ENCODE assay signal across 14 cellular contexts in genomic region chr5:74017112-74017511, GRCh38.
A peak's percentile ranks its signal among the peaks of the same experiment; 100 is the strongest.
DNase-seq lines count a peak whose midpoint lies in the region; ATAC-seq and TF ChIP-seq lines count a peak whose summit lies in the region.
"Had no signal": no experiment of that assay in that cellular context is flagged by ENCODE, and none has a peak within 500 bp of the region (broad histone marks: within the 10 kb centered on the region; RNA-seq: fewer than 3 reads in every experiment).

No MANE protein-coding gene starts in this region.

- no peak overlapping the region for H3K4me3 ChIP-seq in endodermal cell (ENCODE audit: low read length)
- H3K4me3 ChIP-seq in naive thymus-derived CD4-positive, alpha-beta T cell (ENCODE audit: low read length), result no peak overlapping the region
- H3K4me3 ChIP-seq: lung had no signal

- H3K4me1 ChIP-seq in endodermal cell (ENCODE audit: control insufficient read depth, insufficient read depth, low read length), result no peaks in the 10 kb centered on the region
- no peaks in the 10 kb centered on the region for H3K4me1 ChIP-seq in naive thymus-derived CD4-positive, alpha-beta T cell (ENCODE audit: control insufficient read depth in 2 of 2, insufficient read depth in 2 of 2, low read length in 2 of 2)

- H3K27me3 Mint-ChIP-seq in endodermal cell (ENCODE audit: insufficient read depth), result no peaks in the 10 kb centered on the region
- no peaks in the 10 kb centered on the region for H3K27me3 Mint-ChIP-seq in activated CD8-positive, alpha-beta T cell treated with anti-CD3 and anti-CD28 coated beads, Interleukin-2, amount 10 ng/mL, durations not matched to agents 7 days and 5 days (ENCODE audit: low read depth)
- H3K27me3 Mint-ChIP-seq in naive thymus-derived CD4-positive, alpha-beta T cell, result peaks cover 2 to 33% (median 21%) of the 10 kb centered on the region in 5 donors

- intact Hi-C loops in naive thymus-derived CD4-positive, alpha-beta T cell (cut with micrococcal nuclease), result no loop called here

- TF ChIP-seq CTCF in endodermal cell (conservative IDR thresholded peaks at IDR 0.05), result no peak

- H3K36me3 Mint-ChIP-seq in endodermal cell (ENCODE audit: low read depth), result no peaks in the 10 kb centered on the region
- H3K36me3 Mint-ChIP-seq in activated CD8-positive, alpha-beta T cell treated with anti-CD3 and anti-CD28 coated beads, Interleukin-2, amount 10 ng/mL, durations not matched to agents 7 days and 5 days (ENCODE audit: low read depth), result no peaks in the 10 kb centered on the region
- no peaks in the 10 kb centered on the region for H3K36me3 Mint-ChIP-seq in naive thymus-derived CD4-positive, alpha-beta T cell
- H3K36me3 Mint-ChIP-seq: CD8-positive, alpha-beta memory T cell had no signal

- no peaks in the 10 kb centered on the region for H3K9me3 Mint-ChIP-seq in endodermal cell
- H3K9me3 Mint-ChIP-seq in activated CD8-positive, alpha-beta T cell treated with anti-CD3 and anti-CD28 coated beads, Interleukin-2, amount 10 ng/mL, durations not matched to agents 7 days and 5 days (ENCODE audit: insufficient read depth), result no peaks in the 10 kb centered on the region
- H3K9me3 Mint-ChIP-seq in naive thymus-derived CD4-positive, alpha-beta T cell, result peaks cover 0 to 4% (median 0%) of the 10 kb centered on the region in 11 donors
- H3K9me3 Mint-ChIP-seq: activated naive CD8-positive, alpha-beta T cell treated with anti-CD3 and anti-CD28 coated beads, Interleukin-2, amount 50 U/mL, for 24 hours; activated T-cell treated with anti-CD3 and anti-CD28 coated beads, Interleukin-2, amount 50 U/mL, for 4 hours; CD8-positive, alpha-beta memory T cell had no signal

- H3K27ac ChIP-seq in endodermal cell (ENCODE audit: low read depth, low read length), result no peak overlapping the region
- no peak overlapping the region for H3K27ac ChIP-seq in naive thymus-derived CD4-positive, alpha-beta T cell (ENCODE audit: low read depth, low read length)
- H3K27ac ChIP-seq: neutrophil had no signal

- no peak overlapping the region for H3K27ac Mint-ChIP-seq in endodermal cell
- H3K27ac Mint-ChIP-seq in activated CD8-positive, alpha-beta T cell treated with anti-CD3 and anti-CD28 coated beads, Interleukin-2, amount 10 ng/mL, durations not matched to agents 7 days and 5 days, result no peak overlapping the region
- no peak overlapping the region for H3K27ac Mint-ChIP-seq in naive thymus-derived CD4-positive, alpha-beta T cell
- H3K27ac Mint-ChIP-seq: activated naive CD8-positive, alpha-beta T cell treated with anti-CD3 and anti-CD28 coated beads, Interleukin-2, amount 50 U/mL, for 24 hours; CD8-positive, alpha-beta memory T cell had no signal

- WGBS in endodermal cell (ENCODE audit: insufficient coverage in 1 of 2, insufficient read length in 1 of 2), 2 experiments, result 60 to 85% methylated on average over 1 to 2 of the region's 2 CpGs

- POLR2A ChIA-PET in activated CD8-positive, alpha-beta T cell treated with anti-CD3 and anti-CD28 coated beads, Interleukin-2, amount 10 ng/mL, durations not matched to agents 7 days and 5 days (lab: Charles Lee), result no interaction called here
- POLR2A ChIA-PET in naive thymus-derived CD4-positive, alpha-beta T cell (lab: Charles Lee), result no interaction called here

- H3K9ac ChIP-seq in endodermal cell (ENCODE audit: extremely low read depth, low read length, poor library complexity, severe bottlenecking), result no peak overlapping the region

- no peaks in the 10 kb centered on the region for H3K27me3 ChIP-seq in endodermal cell (ENCODE audit: control insufficient read depth, insufficient read depth, low read length, poor library complexity, severe bottlenecking)
- H3K27me3 ChIP-seq in naive thymus-derived CD4-positive, alpha-beta T cell (ENCODE audit: control insufficient read depth in 2 of 2, insufficient read depth in 2 of 2, low read length in 2 of 2), result no peaks in the 10 kb centered on the region
- H3K27me3 ChIP-seq: neutrophil had no signal

- no peaks in the 10 kb centered on the region for H3K36me3 ChIP-seq in endodermal cell (ENCODE audit: control insufficient read depth, insufficient read depth, low read length)
- no peaks in the 10 kb centered on the region for H3K36me3 ChIP-seq in naive thymus-derived CD4-positive, alpha-beta T cell (ENCODE audit: control insufficient read depth in 2 of 3, insufficient read depth in 3 of 3, low read length in 3 of 3)
- H3K36me3 ChIP-seq: neutrophil had no signal

- CTCF ChIA-PET in activated CD8-positive, alpha-beta T cell treated with anti-CD3 and anti-CD28 coated beads, Interleukin-2, amount 10 ng/mL, durations not matched to agents 7 days and 5 days (lab: Charles Lee), result no interaction called here
- CTCF ChIA-PET in naive thymus-derived CD4-positive, alpha-beta T cell (lab: Charles Lee), result no interaction called here

- H3K4me3 Mint-ChIP-seq in endodermal cell, result no peak overlapping the region
- H3K4me3 Mint-ChIP-seq in activated CD8-positive, alpha-beta T cell treated with anti-CD3 and anti-CD28 coated beads, Interleukin-2, amount 10 ng/mL, durations not matched to agents 7 days and 5 days, result no peak overlapping the region
- H3K4me3 Mint-ChIP-seq in naive thymus-derived CD4-positive, alpha-beta T cell, result no peak overlapping the region
- H3K4me3 Mint-ChIP-seq: activated naive CD8-positive, alpha-beta T cell treated with anti-CD3 and anti-CD28 coated beads, Interleukin-2, amount 50 U/mL, for 24 hours; activated T-cell treated with anti-CD3 and anti-CD28 coated beads, Interleukin-2, amount 50 U/mL, for 4 hours; CD8-positive, alpha-beta memory T cell; stimulated activated naive CD8-positive, alpha-beta T cell treated with anti-CD3 and anti-CD28 coated beads, Interleukin-15, amount 100 ng/mL, for 72 hours had no signal

- no peaks in the 10 kb centered on the region for H3K9me3 ChIP-seq in endodermal cell (ENCODE audit: control insufficient read depth, low read length)
- H3K9me3 ChIP-seq in naive thymus-derived CD4-positive, alpha-beta T cell (ENCODE audit: control insufficient read depth in 2 of 3, low read length in 3 of 3), result no peaks in the 10 kb centered on the region
- H3K9me3 ChIP-seq: neutrophil had no signal

- no peak for ATAC-seq in HG02588 (IDR thresholded peaks at IDR 0.05; ENCODE audit: unreplicated experiment)
- no peak for ATAC-seq in activated CD8-positive, alpha-beta T cell treated with anti-CD3 and anti-CD28 coated beads, Interleukin-2, amount 10 ng/mL, durations not matched to agents 7 days and 5 days
- ATAC-seq in naive thymus-derived CD4-positive, alpha-beta T cell, result no peak
- ATAC-seq: activated naive CD8-positive, alpha-beta T cell treated with anti-CD3 and anti-CD28 coated beads, Interleukin-2, amount 50 U/mL, for 24 hours; activated T-cell treated with anti-CD3 and anti-CD28 coated beads, Interleukin-2, amount 50 U/mL, for 4 hours; stimulated activated naive CD8-positive, alpha-beta T cell treated with anti-CD3 and anti-CD28 coated beads, Interleukin-15, amount 100 ng/mL, for 72 hours had no signal

- DNase-seq in GM03348 (ENCODE audit: low spot score), result peak; percentile 13
- peak; percentile 46 for DNase-seq in NCI-H146 (lab: John Stamatoyannopoulos, UW)
- DNase-seq in endodermal cell, result peak; percentile 72
- DNase-seq in renal cortical epithelial cell (ENCODE audit: low read depth), result peak; percentile 42
- DNase-seq in activated CD8-positive, alpha-beta T cell treated with anti-CD3 and anti-CD28 coated beads, Interleukin-2, amount 10 ng/mL, durations not matched to agents 7 days and 5 days, result no peak
- DNase-seq in naive thymus-derived CD4-positive, alpha-beta T cell, result no peak
- DNase-seq: activated CD4-positive, alpha-beta T cell treated with anti-CD3 and anti-CD28 coated beads for 4 hours; activated naive CD8-positive, alpha-beta T cell treated with anti-CD3 and anti-CD28 coated beads, Interleukin-2, amount 50 U/mL, for 24 hours; activated T-cell treated with anti-CD3 and anti-CD28 coated beads, Interleukin-2, amount 50 U/mL, for 4 hours; CD8-positive, alpha-beta memory T cell; stimulated activated naive CD8-positive, alpha-beta T cell treated with anti-CD3 and anti-CD28 coated beads, Interleukin-15, amount 100 ng/mL, for 72 hours had no signal

- H3K4me1 Mint-ChIP-seq in endodermal cell, result peaks cover 5% of the 10 kb centered on the region
- H3K4me1 Mint-ChIP-seq in activated CD8-positive, alpha-beta T cell treated with anti-CD3 and anti-CD28 coated beads, Interleukin-2, amount 10 ng/mL, durations not matched to agents 7 days and 5 days (ENCODE audit: low read depth), result no peaks in the 10 kb centered on the region
- H3K4me1 Mint-ChIP-seq in naive thymus-derived CD4-positive, alpha-beta T cell, result no peaks in the 10 kb centered on the region
- H3K4me1 Mint-ChIP-seq: activated naive CD8-positive, alpha-beta T cell treated with anti-CD3 and anti-CD28 coated beads, Interleukin-2, amount 50 U/mL, for 24 hours; CD8-positive, alpha-beta memory T cell; stimulated activated naive CD8-positive, alpha-beta T cell treated with anti-CD3 and anti-CD28 coated beads, Interleukin-15, amount 100 ng/mL, for 72 hours had no signal

Comparison
In these comparisons a context has a peak if more than half of its experiments do, and no peak if none do; other contexts are left out.
1. DNase-seq: peak in GM03348 (single experiment), NCI-H146 (single experiment), endodermal cell (single experiment) and renal cortical epithelial cell (single experiment); none in activated CD8-positive, alpha-beta T cell treated with anti-CD3 and anti-CD28 coated beads, Interleukin-2, amount 10 ng/mL, durations not matched to agents 7 days and 5 days (single experiment) and naive thymus-derived CD4-positive, alpha-beta T cell (0 of 9).